ENCODE assay signal across 13 cellular contexts in the genomic region with DNA sequence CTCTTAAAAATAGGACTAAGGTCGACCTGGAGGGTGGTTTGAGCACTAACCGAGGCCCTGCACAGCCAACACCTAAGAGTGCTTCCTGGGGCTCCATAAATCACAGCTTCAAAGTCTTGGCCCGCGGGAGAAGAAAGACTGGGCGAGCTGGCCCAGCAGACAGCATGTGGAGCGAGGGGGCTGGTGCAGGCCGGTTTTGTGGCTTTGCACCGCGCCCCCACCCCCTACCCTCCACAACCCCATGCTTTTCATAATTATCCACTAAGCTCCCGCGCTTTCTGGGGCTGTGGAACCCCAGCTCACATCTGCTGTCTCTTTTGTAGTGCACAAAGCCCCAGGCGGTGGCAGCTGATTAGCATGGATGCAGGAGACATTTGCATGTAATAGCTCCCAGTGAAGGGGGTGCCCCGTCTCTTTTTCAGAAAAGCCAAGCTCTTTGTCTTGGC. TPM values are rescaled to one million over a fixed set of nuclear protein-coding genes. Genes with fewer than 3 reads are reported as not detected.
DNase-seq lines count a peak whose midpoint lies in the region; ATAC-seq and TF ChIP-seq lines count a peak whose summit lies in the region.
"Had no signal": no experiment of that assay in that cellular context is flagged by ENCODE, and none has a peak within 500 bp of the region (broad histone marks: within the 10 kb centered on the region; RNA-seq: fewer than 3 reads in every experiment).

No MANE protein-coding gene starts in this region.

- intact Hi-C loops in dorsolateral prefrontal cortex (cut with DNase I): no loop called here
- intact Hi-C loops in activated T-helper 1 cell treated with anti-CD3 and anti-CD28 coated beads, Interleukin-12 subunit alpha, Interleukin-12 subunit beta, Interleukin-2, Interleukin-4 antibody, amounts not matched to agents 30 ng/mL and 10 ng/mL and 1 ng/mL, durations not matched to agents 14 hours and 24 hours and 36 hours (cut with micrococcal nuclease): no loop called here

- H3K36me3 Mint-ChIP-seq in progenitor cell of endocrine pancreas (ENCODE audit: insufficient read depth): no peaks in the 10 kb centered on the region
- H3K36me3 Mint-ChIP-seq in activated T-helper 1 cell treated with anti-CD3 and anti-CD28 coated beads, Interleukin-12 subunit alpha, Interleukin-12 subunit beta, Interleukin-2, Interleukin-4 antibody, amounts not matched to agents 30 ng/mL and 10 ng/mL and 1 ng/mL, durations not matched to agents 14 hours and 24 hours and 36 hours (ENCODE audit: low read depth): no peaks in the 10 kb centered on the region

- ATAC-seq in GM19463 (IDR thresholded peaks at IDR 0.05; ENCODE audit: unreplicated experiment): no peak
- ATAC-seq in HG03159 (IDR thresholded peaks at IDR 0.05; ENCODE audit: unreplicated experiment): no peak
- ATAC-seq: Right ventricle myocardium inferior had no signal

- TF ChIP-seq CTCF in GM12865 (IDR thresholded peaks at IDR 0.05; ENCODE audit: insufficient read depth, low read depth, low read length, missing control alignments) (no peak), dorsolateral prefrontal cortex (IDR thresholded peaks at IDR 0.05 in 54 of 56, conservative IDR thresholded peaks at IDR 0.05 in 2 of 56; ENCODE audit: low read depth in 1 of 56, partially characterized antibody in 56 of 56) (no peak), progenitor cell of endocrine pancreas (IDR thresholded peaks at IDR 0.05; ENCODE audit: unreplicated experiment) (no peak)

- H3K4me3 Mint-ChIP-seq in progenitor cell of endocrine pancreas (ENCODE audit: low read depth): no peak overlapping the region
- no peak overlapping the region for H3K4me3 Mint-ChIP-seq in activated T-helper 1 cell treated with anti-CD3 and anti-CD28 coated beads, Interleukin-12 subunit alpha, Interleukin-12 subunit beta, Interleukin-2, Interleukin-4 antibody, amounts not matched to agents 30 ng/mL and 10 ng/mL and 1 ng/mL, durations not matched to agents 14 hours and 24 hours and 36 hours

- peak overlapping the region; percentile 82 for H3K27ac Mint-ChIP-seq in progenitor cell of endocrine pancreas
- no peak overlapping the region for H3K27ac Mint-ChIP-seq in activated T-helper 1 cell treated with anti-CD3 and anti-CD28 coated beads, Interleukin-12 subunit alpha, Interleukin-12 subunit beta, Interleukin-2, Interleukin-4 antibody, amounts not matched to agents 30 ng/mL and 10 ng/mL and 1 ng/mL, durations not matched to agents 14 hours and 24 hours and 36 hours

- H3K27me3 Mint-ChIP-seq in progenitor cell of endocrine pancreas: no peaks in the 10 kb centered on the region
- no peaks in the 10 kb centered on the region for H3K27me3 Mint-ChIP-seq in activated T-helper 1 cell treated with anti-CD3 and anti-CD28 coated beads, Interleukin-12 subunit alpha, Interleukin-12 subunit beta, Interleukin-2, Interleukin-4 antibody, amounts not matched to agents 30 ng/mL and 10 ng/mL and 1 ng/mL, durations not matched to agents 14 hours and 24 hours and 36 hours (ENCODE audit: insufficient read depth)

- DNase-seq in GM12865 (ENCODE audit: low read depth) (peak; percentile 34), NCI-H2107 (lab: John Stamatoyannopoulos, UW) (peak; percentile 62), dorsolateral prefrontal cortex (peak in 2 of 10 donors; percentile 30 to 39), progenitor cell of endocrine pancreas (ENCODE audit: low spot score, unreplicated experiment) (no peak), NCI-H2196 (lab: John Stamatoyannopoulos, UW; ENCODE audit: unreplicated experiment) (no peak)
- DNase-seq in activated T-helper 1 cell treated with anti-CD3 and anti-CD28 coated beads, Interleukin-12 subunit alpha, Interleukin-12 subunit beta, Interleukin-2, Interleukin-4 antibody, amounts not matched to agents 30 ng/mL and 10 ng/mL and 1 ng/mL, durations not matched to agents 14 hours and 24 hours and 36 hours (ENCODE audit: low spot score): no peak
- DNase-seq: foreskin fibroblast; IMR-90; NCI-H1930; stimulated activated CD4-positive, alpha-beta T cell treated with anti-CD3 and anti-CD28 coated beads, Interleukin-15, amount 100 ng/mL, for 24 hours had no signal

- peak overlapping the region in 36 of 59 donors; percentile 7 to 67 (median 42) for H3K27ac ChIP-seq in dorsolateral prefrontal cortex

- no peaks in the 10 kb centered on the region for H3K9me3 Mint-ChIP-seq in progenitor cell of endocrine pancreas (ENCODE audit: low read depth)
- no peaks in the 10 kb centered on the region for H3K9me3 Mint-ChIP-seq in activated T-helper 1 cell treated with anti-CD3 and anti-CD28 coated beads, Interleukin-12 subunit alpha, Interleukin-12 subunit beta, Interleukin-2, Interleukin-4 antibody, amounts not matched to agents 30 ng/mL and 10 ng/mL and 1 ng/mL, durations not matched to agents 14 hours and 24 hours and 36 hours

- H3K4me1 Mint-ChIP-seq in progenitor cell of endocrine pancreas (ENCODE audit: low read depth): peaks cover 22% of the 10 kb centered on the region
- no peaks in the 10 kb centered on the region for H3K4me1 Mint-ChIP-seq in activated T-helper 1 cell treated with anti-CD3 and anti-CD28 coated beads, Interleukin-12 subunit alpha, Interleukin-12 subunit beta, Interleukin-2, Interleukin-4 antibody, amounts not matched to agents 30 ng/mL and 10 ng/mL and 1 ng/mL, durations not matched to agents 14 hours and 24 hours and 36 hours (ENCODE audit: low read depth)

- no peaks in the 10 kb centered on the region for H3K27me3 ChIP-seq in dorsolateral prefrontal cortex

- H3K4me3 ChIP-seq in GM12865 (ENCODE audit: low read depth, low read length): no peak overlapping the region
- peak overlapping the region in 1 of 59 donors; percentile 8 for H3K4me3 ChIP-seq in dorsolateral prefrontal cortex

RNA-seq across cellular contexts. Expression of gene CARM1, which starts 17.1 kb away (rescaled TPM):
- total RNA-seq in dorsolateral prefrontal cortex (10 to 100 TPM; 31.2 to 58.4 (median 45.9) TPM), progenitor cell of endocrine pancreas (77.6 and 86.0 TPM in 2 replicates)
- 85.9 and 88.0 TPM in 2 replicates for total RNA-seq in activated T-helper 1 cell treated with anti-CD3 and anti-CD28 coated beads, Interleukin-12 subunit alpha, Interleukin-12 subunit beta, Interleukin-2, Interleukin-4 antibody, amounts not matched to agents 30 ng/mL and 10 ng/mL and 1 ng/mL, durations not matched to agents 14 hours and 24 hours and 36 hours

RNA-seq across cellular contexts. Expression of gene YIPF2, which starts 40.0 kb away (rescaled TPM):
- 10 to 100 TPM; 22.1 to 45.7 (median 32.1) TPM for total RNA-seq in dorsolateral prefrontal cortex
- total RNA-seq in progenitor cell of endocrine pancreas: 49.1 and 53.3 TPM in 2 replicates
- total RNA-seq in activated T-helper 1 cell treated with anti-CD3 and anti-CD28 coated beads, Interleukin-12 subunit alpha, Interleukin-12 subunit beta, Interleukin-2, Interleukin-4 antibody, amounts not matched to agents 30 ng/mL and 10 ng/mL and 1 ng/mL, durations not matched to agents 14 hours and 24 hours and 36 hours: 28.8 and 29.5 TPM in 2 replicates

RNA-seq across cellular contexts. Expression of gene TIMM29, which starts 40.2 kb away (rescaled TPM):
- total RNA-seq in dorsolateral prefrontal cortex (10 to 100 TPM; 15.6 to 33.0 (median 23.3) TPM), progenitor cell of endocrine pancreas (25.6 and 29.4 TPM in 2 replicates)
- 22.6 and 22.7 TPM in 2 replicates for total RNA-seq in activated T-helper 1 cell treated with anti-CD3 and anti-CD28 coated beads, Interleukin-12 subunit alpha, Interleukin-12 subunit beta, Interleukin-2, Interleukin-4 antibody, amounts not matched to agents 30 ng/mL and 10 ng/mL and 1 ng/mL, durations not matched to agents 14 hours and 24 hours and 36 hours

RNA-seq across cellular contexts. Expression of gene C19orf38, which starts 40.2 kb away (rescaled TPM):
- total RNA-seq in dorsolateral prefrontal cortex: 1 to 10 TPM in 95 of 120 experiments, under 1 TPM in 20, not detected in 5; 0.36 to 6.0 (median 1.8) TPM
- 0.31 and 0.33 TPM in 2 replicates for total RNA-seq in progenitor cell of endocrine pancreas
- 4.0 and 5.6 TPM in 2 replicates for total RNA-seq in activated T-helper 1 cell treated with anti-CD3 and anti-CD28 coated beads, Interleukin-12 subunit alpha, Interleukin-12 subunit beta, Interleukin-2, Interleukin-4 antibody, amounts not matched to agents 30 ng/mL and 10 ng/mL and 1 ng/mL, durations not matched to agents 14 hours and 24 hours and 36 hours

RNA-seq across cellular contexts. Expression of gene TMED1, which starts 52.4 kb away (rescaled TPM):
- total RNA-seq in dorsolateral prefrontal cortex: 10 to 100 TPM in 109 of 120 experiments, 1 to 10 TPM in 11; 7.7 to 25.1 (median 13.0) TPM
- total RNA-seq in progenitor cell of endocrine pancreas: 32.6 and 39.3 TPM in 2 replicates
- total RNA-seq in activated T-helper 1 cell treated with anti-CD3 and anti-CD28 coated beads, Interleukin-12 subunit alpha, Interleukin-12 subunit beta, Interleukin-2, Interleukin-4 antibody, amounts not matched to agents 30 ng/mL and 10 ng/mL and 1 ng/mL, durations not matched to agents 14 hours and 24 hours and 36 hours: 19.8 and 21.0 TPM in 2 replicates

Comparison
In these comparisons a context has a peak if more than half of its experiments do, and no peak if none do; other contexts are left out.
1. DNase-seq: peak in GM12865 (single experiment) and NCI-H2107 (single experiment); none in progenitor cell of endocrine pancreas (single experiment), NCI-H2196 (single experiment) and activated T-helper 1 cell treated with anti-CD3 and anti-CD28 coated beads, Interleukin-12 subunit alpha, Interleukin-12 subunit beta, Interleukin-2, Interleukin-4 antibody, amounts not matched to agents 30 ng/mL and 10 ng/mL and 1 ng/mL, durations not matched to agents 14 hours and 24 hours and 36 hours (single experiment).